In the genomic region with DNA sequence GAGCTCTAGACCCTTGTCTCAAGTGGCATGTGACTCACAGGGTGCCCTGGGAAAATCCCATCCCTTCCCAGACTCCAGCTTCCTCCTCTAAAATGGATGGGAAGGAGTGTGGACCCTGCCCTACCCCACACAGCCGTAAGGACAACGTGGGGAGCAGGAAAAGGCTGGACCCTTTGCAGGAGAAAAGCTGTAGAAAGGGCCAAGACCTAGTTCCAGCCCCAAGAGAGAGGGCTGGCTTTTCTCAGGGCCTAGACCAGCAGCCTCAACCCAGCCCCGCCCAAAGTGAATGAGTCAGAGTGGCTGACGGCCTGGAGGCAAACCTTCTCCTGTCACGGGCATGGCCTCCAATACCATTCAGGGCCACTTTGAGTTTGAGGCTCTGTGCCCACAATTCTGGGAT, we compare ENCODE assay signal across 8 cellular contexts. TPM values are rescaled to one million over a fixed set of nuclear protein-coding genes. Genes with fewer than 3 reads are reported as not detected.
A peak's percentile ranks its signal among the peaks of the same experiment; 100 is the strongest.
DNase-seq lines count a peak whose midpoint lies in the region; ATAC-seq and TF ChIP-seq lines count a peak whose summit lies in the region.

No MANE protein-coding gene starts in this region.

- TF ChIP-seq POLR2A in heart left ventricle (IDR thresholded peaks at IDR 0.05) = no peak

- DNase-seq in COLO668 (lab: John Stamatoyannopoulos, UW; ENCODE audit: unreplicated experiment) (peak; percentile 76), H4 (ENCODE audit: low spot score) (peak; percentile 82), NCI-H460 (ENCODE audit: extremely low read depth, low read depth) (peak; percentile 73), heart left ventricle (peak; percentile 47 to 84 (median 80)), C1 segment of cervical spinal cord (lab: John Stamatoyannopoulos, UW) (no peak), NCI-H1694 (lab: John Stamatoyannopoulos, UW) (no peak)
- peak; percentile 68 for DNase-seq in activated T-cell treated with anti-CD3 and anti-CD28 coated beads, Interleukin-2, amount 50 U/mL, for 24 hours
- peak; percentile 57 for DNase-seq in stimulated activated CD4-positive, alpha-beta T cell treated with anti-CD3 and anti-CD28 coated beads, Interleukin-4, amount 100 ng/mL, for 1 hour

- intact Hi-C loops in heart left ventricle (cut with DNase I) = no loop called here

- peaks cover 50% of the 10 kb centered on the region for H3K4me1 Mint-ChIP-seq in activated T-cell treated with anti-CD3 and anti-CD28 coated beads, Interleukin-2, amount 50 U/mL, for 24 hours (ENCODE audit: low read depth)

- no peaks in the 10 kb centered on the region for H3K36me3 ChIP-seq in heart left ventricle

- peak overlapping the region in 2 of 12 donors; percentile 7 to 90 for H3K27ac ChIP-seq in heart left ventricle

- H3K4me1 ChIP-seq in heart left ventricle = peaks cover 7 to 77% (median 60%) of the 10 kb centered on the region in 12 donors

- no peaks in the 10 kb centered on the region for H3K36me3 Mint-ChIP-seq in activated T-cell treated with anti-CD3 and anti-CD28 coated beads, Interleukin-2, amount 50 U/mL, for 24 hours (ENCODE audit: low read depth)

- 29 to 64% (median 42%) methylated on average over 5 of the region's 5 CpGs for WGBS in heart left ventricle, 4 donors

- H3K9me3 ChIP-seq in heart left ventricle = no peaks in the 10 kb centered on the region

- H3K27me3 ChIP-seq in heart left ventricle = no peaks in the 10 kb centered on the region

- ATAC-seq in heart left ventricle = peak; percentile 27 to 76 (median 64)

- no peaks in the 10 kb centered on the region for H3K27me3 Mint-ChIP-seq in activated T-cell treated with anti-CD3 and anti-CD28 coated beads, Interleukin-2, amount 50 U/mL, for 24 hours

- H3K4me3 ChIP-seq in heart left ventricle = no peak overlapping the region

- TF ChIP-seq CTCF in heart left ventricle (IDR thresholded peaks at IDR 0.05) = no peak

- no peaks in the 10 kb centered on the region for H3K9me3 Mint-ChIP-seq in activated T-cell treated with anti-CD3 and anti-CD28 coated beads, Interleukin-2, amount 50 U/mL, for 24 hours

- H3K4me3 Mint-ChIP-seq in activated T-cell treated with anti-CD3 and anti-CD28 coated beads, Interleukin-2, amount 50 U/mL, for 24 hours = no peak overlapping the region

- H3K27ac Mint-ChIP-seq in activated T-cell treated with anti-CD3 and anti-CD28 coated beads, Interleukin-2, amount 50 U/mL, for 24 hours = peak overlapping the region; percentile 74

RNA-seq across cellular contexts. Expression of a gene that starts 1.1 kb away (rescaled TPM):
- 1.3 and 1.8 TPM in 2 replicates for total RNA-seq in H4 (2014; rRNA removed; shearing (Covaris generic))
- total RNA-seq in NCI-H460 (2014; rRNA removed; shearing (Covaris generic)) = 19.1 and 19.7 TPM in 2 replicates
- 15.6 and 16.7 TPM in 2 replicates for polyA plus RNA-seq in NCI-H460 (2014; cell fraction: nucleus; rRNA removed)
- total RNA-seq in heart left ventricle = 1 to 10 TPM in 8 of 9 donors, under 1 TPM in 1; 0.83 to 7.4 (median 3.6) TPM
- polyA plus RNA-seq in heart left ventricle = 1 to 10 TPM; 1.8 to 5.3 TPM

RNA-seq across cellular contexts. Expression of a gene that starts 24.1 kb away (rescaled TPM):
- 0.31 TPM in 1 of 2 replicates, not detected in the other for total RNA-seq in H4 (2014; rRNA removed; shearing (Covaris generic))
- total RNA-seq in NCI-H460 (2014; rRNA removed; shearing (Covaris generic)) = 2.7 and 3.4 TPM in 2 replicates
- 0.74 TPM in 1 of 2 replicates, not detected in the other for polyA plus RNA-seq in NCI-H460 (2014; cell fraction: nucleus; rRNA removed)
- total RNA-seq in heart left ventricle = 100 to 1,000 TPM in 8 of 9 donors, 10 to 100 TPM in 1; 92.0 to 600 (median 212) TPM
- polyA plus RNA-seq in heart left ventricle = 100 to 1,000 TPM in 1 of 2 donors, 10 to 100 TPM in 1; 87.6 to 218 TPM

RNA-seq across cellular contexts. Expression of a gene that starts 53.5 kb away (rescaled TPM):
- 0.08 TPM in 1 of 2 replicates, not detected in the other for total RNA-seq in H4 (2014; rRNA removed; shearing (Covaris generic))
- total RNA-seq in NCI-H460 (2014; rRNA removed; shearing (Covaris generic)) = not detected in 2 replicates
- polyA plus RNA-seq in NCI-H460 (2014; cell fraction: nucleus; rRNA removed) = not detected in 2 replicates
- 10 to 100 TPM in 2 of 9 donors, 1 to 10 TPM in 7; 1.7 to 36.1 (median 3.6) TPM for total RNA-seq in heart left ventricle
- 1 to 10 TPM; 1.2 to 3.6 TPM for polyA plus RNA-seq in heart left ventricle

Comparison
In these comparisons a context has a peak if more than half of its experiments do, and no peak if none do; other contexts are left out.
1. DNase-seq: peak in COLO668 (single experiment), H4 (single experiment), NCI-H460 (single experiment), activated T-cell treated with anti-CD3 and anti-CD28 coated beads, Interleukin-2, amount 50 U/mL, for 24 hours (single experiment), heart left ventricle (5 of 5) and stimulated activated CD4-positive, alpha-beta T cell treated with anti-CD3 and anti-CD28 coated beads, Interleukin-4, amount 100 ng/mL, for 1 hour (single experiment); none in C1 segment of cervical spinal cord (0 of 14) and NCI-H1694 (single experiment).
2. RNA of a gene that starts 24.1 kb away (total RNA-seq): 92.0 to 600 TPM in heart left ventricle; 2.7 to 3.4 TPM in NCI-H460 and 0.31 TPM in H4; every median in the first group is over 10 times any median in the second.